1 cellular context compared by ENCODE assay signal in the genomic region with DNA sequence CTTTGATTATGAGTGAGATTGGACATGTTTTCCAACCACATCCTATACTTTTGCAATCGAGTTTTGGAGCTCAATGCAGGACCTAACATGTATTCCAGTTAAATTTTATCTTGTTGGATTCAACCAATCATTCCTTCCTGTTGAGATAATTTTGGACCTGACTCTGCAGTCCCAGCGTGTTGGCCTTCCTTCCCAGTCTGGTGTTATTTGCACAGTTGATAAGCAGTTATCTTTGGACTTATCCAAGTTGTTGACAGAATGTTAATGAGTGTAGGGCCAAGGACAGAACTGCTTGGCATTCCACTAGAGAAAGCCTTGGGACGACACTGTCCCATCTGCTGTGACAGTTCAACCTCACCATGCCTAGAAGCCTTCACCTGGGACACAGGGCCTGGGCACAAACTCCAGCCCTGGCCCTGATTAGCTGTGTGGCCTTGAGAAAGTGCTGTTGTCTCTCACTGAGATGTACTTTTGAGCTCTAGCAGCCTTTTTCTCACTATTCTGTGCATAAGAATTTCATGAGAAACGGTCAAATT.
TF ChIP-seq lines count a peak whose summit lies in the region.

No MANE protein-coding gene starts in this region.

TF ChIP-seq in HepG2, 621 proteins besides CTCF, POLR2A, EP300 and RAD21 (continued from another document and continues in another):
- TF ChIP-seq KAT8 (CRISPR knock-in tag; IDR thresholded peaks at IDR 0.05) (peak; percentile 78), GTF3A (CRISPR knock-in tag; conservative IDR thresholded peaks at IDR 0.05) (no peak), ZNF546 (CRISPR knock-in tag; conservative IDR thresholded peaks at IDR 0.05) (no peak), NFKBIZ (CRISPR knock-in tag; IDR thresholded peaks at IDR 0.05) (peak; percentile 77; the same call in 1 of the 2 replicates), PRPF4 (IDR thresholded peaks at IDR 0.05; ENCODE audit: low read depth, low read length, poor library complexity, severe bottlenecking) (no peak), KLF6 (CRISPR knock-in tag; IDR thresholded peaks at IDR 0.05) (no peak), PLRG1 (conservative IDR thresholded peaks at IDR 0.05) (no peak), ZNF256 (CRISPR knock-in tag; conservative IDR thresholded peaks at IDR 0.05) (no peak), BCL6 (CRISPR knock-in tag; IDR thresholded peaks at IDR 0.05) (peak; percentile 95), HOXA9 (CRISPR knock-in tag; IDR thresholded peaks at IDR 0.05; ENCODE audit: borderline replicate concordance) (no peak), MAFF (IDR thresholded peaks at IDR 0.05; ENCODE audit: low read depth, low read length) (no peak), KLF13 (CRISPR knock-in tag; IDR thresholded peaks at IDR 0.05) (no peak), PITX1 (CRISPR knock-in tag; IDR thresholded peaks at IDR 0.05) (peak; percentile 96), SIN3B (IDR thresholded peaks at IDR 0.05; ENCODE audit: low read length) (no peak), HNF4G (IDR thresholded peaks at IDR 0.05; ENCODE audit: borderline replicate concordance, low read depth, low read length) (peak; percentile 84), HNF4G (CRISPR knock-in tag; IDR thresholded peaks at IDR 0.05; ENCODE audit: borderline replicate concordance, low read depth) (peak; percentile 79; the same call in 1 of the 2 replicates), ZNF563 (CRISPR knock-in tag; IDR thresholded peaks at IDR 0.05) (no peak), ELF4 (CRISPR knock-in tag; IDR thresholded peaks at IDR 0.05; ENCODE audit: borderline replicate concordance) (no peak), ZC3H4 (CRISPR knock-in tag; IDR thresholded peaks at IDR 0.05; ENCODE audit: borderline replicate concordance) (no peak), HNRNPLL (IDR thresholded peaks at IDR 0.05; ENCODE audit: low read depth, low read length, poor library complexity, severe bottlenecking) (no peak), HMGA1 (CRISPR knock-in tag; conservative IDR thresholded peaks at IDR 0.05) (no peak), ZFP82 (CRISPR knock-in tag; IDR thresholded peaks at IDR 0.05; ENCODE audit: borderline replicate concordance) (no peak), ZBTB3 (CRISPR knock-in tag; IDR thresholded peaks at IDR 0.05; ENCODE audit: borderline replicate concordance, low read depth) (no peak), SP2 (CRISPR knock-in tag; IDR thresholded peaks at IDR 0.05) (no peak), FOXO1 (CRISPR knock-in tag; IDR thresholded peaks at IDR 0.05) (peak; percentile 98), NR2F6 (IDR thresholded peaks at IDR 0.05) (peak; percentile 91), NR2F6 (CRISPR knock-in tag; IDR thresholded peaks at IDR 0.05) (peak; percentile 93), ZNF3 (CRISPR knock-in tag; IDR thresholded peaks at IDR 0.05) (no peak; the same call in 1 of the 2 replicates), ZNF354B (CRISPR knock-in tag; IDR thresholded peaks at IDR 0.05) (no peak), ZNF20 (CRISPR knock-in tag; IDR thresholded peaks at IDR 0.05) (no peak), ZNF333 (CRISPR knock-in tag; IDR thresholded peaks at IDR 0.05; ENCODE audit: borderline replicate concordance) (no peak), GATAD1 (CRISPR knock-in tag; IDR thresholded peaks at IDR 0.05) (no peak; the same call in 1 of the 2 replicates), PCBP2 (optimal IDR thresholded peaks at IDR 0.05; ENCODE audit: low read depth, low read length, poor library complexity, severe bottlenecking) (no peak), HNF4A (CRISPR knock-in tag; IDR thresholded peaks at IDR 0.05) (peak; percentile 97), RNF2 (conservative IDR thresholded peaks at IDR 0.05; ENCODE audit: low read depth) (no peak), ZNF7 (CRISPR knock-in tag; IDR thresholded peaks at IDR 0.05) (no peak), NFE2 (CRISPR knock-in tag; IDR thresholded peaks at IDR 0.05) (no peak), SRY (CRISPR knock-in tag; IDR thresholded peaks at IDR 0.05) (no peak), FOXK2 (IDR thresholded peaks at IDR 0.05) (no peak), ZNF672 (CRISPR knock-in tag; IDR thresholded peaks at IDR 0.05) (no peak), WIZ (CRISPR knock-in tag; IDR thresholded peaks at IDR 0.05) (no peak)
- TF ChIP-seq, protein P1, sequence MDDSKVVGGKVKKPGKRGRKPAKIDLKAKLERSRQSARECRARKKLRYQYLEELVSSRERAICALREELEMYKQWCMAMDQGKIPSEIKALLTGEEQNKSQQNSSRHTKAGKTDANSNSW (CRISPR knock-in tag; IDR thresholded peaks at IDR 0.05; ENCODE audit: borderline replicate concordance), result no peak
- TF ChIP-seq, protein P2, sequence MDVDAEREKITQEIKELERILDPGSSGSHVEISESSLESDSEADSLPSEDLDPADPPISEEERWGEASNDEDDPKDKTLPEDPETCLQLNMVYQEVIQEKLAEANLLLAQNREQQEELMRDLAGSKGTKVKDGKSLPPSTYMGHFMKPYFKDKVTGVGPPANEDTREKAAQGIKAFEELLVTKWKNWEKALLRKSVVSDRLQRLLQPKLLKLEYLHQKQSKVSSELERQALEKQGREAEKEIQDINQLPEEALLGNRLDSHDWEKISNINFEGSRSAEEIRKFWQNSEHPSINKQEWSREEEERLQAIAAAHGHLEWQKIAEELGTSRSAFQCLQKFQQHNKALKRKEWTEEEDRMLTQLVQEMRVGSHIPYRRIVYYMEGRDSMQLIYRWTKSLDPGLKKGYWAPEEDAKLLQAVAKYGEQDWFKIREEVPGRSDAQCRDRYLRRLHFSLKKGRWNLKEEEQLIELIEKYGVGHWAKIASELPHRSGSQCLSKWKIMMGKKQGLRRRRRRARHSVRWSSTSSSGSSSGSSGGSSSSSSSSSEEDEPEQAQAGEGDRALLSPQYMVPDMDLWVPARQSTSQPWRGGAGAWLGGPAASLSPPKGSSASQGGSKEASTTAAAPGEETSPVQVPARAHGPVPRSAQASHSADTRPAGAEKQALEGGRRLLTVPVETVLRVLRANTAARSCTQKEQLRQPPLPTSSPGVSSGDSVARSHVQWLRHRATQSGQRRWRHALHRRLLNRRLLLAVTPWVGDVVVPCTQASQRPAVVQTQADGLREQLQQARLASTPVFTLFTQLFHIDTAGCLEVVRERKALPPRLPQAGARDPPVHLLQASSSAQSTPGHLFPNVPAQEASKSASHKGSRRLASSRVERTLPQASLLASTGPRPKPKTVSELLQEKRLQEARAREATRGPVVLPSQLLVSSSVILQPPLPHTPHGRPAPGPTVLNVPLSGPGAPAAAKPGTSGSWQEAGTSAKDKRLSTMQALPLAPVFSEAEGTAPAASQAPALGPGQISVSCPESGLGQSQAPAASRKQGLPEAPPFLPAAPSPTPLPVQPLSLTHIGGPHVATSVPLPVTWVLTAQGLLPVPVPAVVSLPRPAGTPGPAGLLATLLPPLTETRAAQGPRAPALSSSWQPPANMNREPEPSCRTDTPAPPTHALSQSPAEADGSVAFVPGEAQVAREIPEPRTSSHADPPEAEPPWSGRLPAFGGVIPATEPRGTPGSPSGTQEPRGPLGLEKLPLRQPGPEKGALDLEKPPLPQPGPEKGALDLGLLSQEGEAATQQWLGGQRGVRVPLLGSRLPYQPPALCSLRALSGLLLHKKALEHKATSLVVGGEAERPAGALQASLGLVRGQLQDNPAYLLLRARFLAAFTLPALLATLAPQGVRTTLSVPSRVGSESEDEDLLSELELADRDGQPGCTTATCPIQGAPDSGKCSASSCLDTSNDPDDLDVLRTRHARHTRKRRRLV (CRISPR knock-in tag; IDR thresholded peaks at IDR 0.05), result no peak
- TF ChIP-seq, protein P3, sequence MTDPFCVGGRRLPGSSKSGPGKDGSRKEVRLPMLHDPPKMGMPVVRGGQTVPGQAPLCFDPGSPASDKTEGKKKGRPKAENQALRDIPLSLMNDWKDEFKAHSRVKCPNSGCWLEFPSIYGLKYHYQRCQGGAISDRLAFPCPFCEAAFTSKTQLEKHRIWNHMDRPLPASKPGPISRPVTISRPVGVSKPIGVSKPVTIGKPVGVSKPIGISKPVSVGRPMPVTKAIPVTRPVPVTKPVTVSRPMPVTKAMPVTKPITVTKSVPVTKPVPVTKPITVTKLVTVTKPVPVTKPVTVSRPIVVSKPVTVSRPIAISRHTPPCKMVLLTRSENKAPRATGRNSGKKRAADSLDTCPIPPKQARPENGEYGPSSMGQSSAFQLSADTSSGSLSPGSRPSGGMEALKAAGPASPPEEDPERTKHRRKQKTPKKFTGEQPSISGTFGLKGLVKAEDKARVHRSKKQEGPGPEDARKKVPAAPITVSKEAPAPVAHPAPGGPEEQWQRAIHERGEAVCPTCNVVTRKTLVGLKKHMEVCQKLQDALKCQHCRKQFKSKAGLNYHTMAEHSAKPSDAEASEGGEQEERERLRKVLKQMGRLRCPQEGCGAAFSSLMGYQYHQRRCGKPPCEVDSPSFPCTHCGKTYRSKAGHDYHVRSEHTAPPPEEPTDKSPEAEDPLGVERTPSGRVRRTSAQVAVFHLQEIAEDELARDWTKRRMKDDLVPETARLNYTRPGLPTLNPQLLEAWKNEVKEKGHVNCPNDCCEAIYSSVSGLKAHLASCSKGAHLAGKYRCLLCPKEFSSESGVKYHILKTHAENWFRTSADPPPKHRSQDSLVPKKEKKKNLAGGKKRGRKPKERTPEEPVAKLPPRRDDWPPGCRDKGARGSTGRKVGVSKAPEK (CRISPR knock-in tag; IDR thresholded peaks at IDR 0.05; ENCODE audit: borderline replicate concordance), result no peak
- TF ChIP-seq, protein P4, sequence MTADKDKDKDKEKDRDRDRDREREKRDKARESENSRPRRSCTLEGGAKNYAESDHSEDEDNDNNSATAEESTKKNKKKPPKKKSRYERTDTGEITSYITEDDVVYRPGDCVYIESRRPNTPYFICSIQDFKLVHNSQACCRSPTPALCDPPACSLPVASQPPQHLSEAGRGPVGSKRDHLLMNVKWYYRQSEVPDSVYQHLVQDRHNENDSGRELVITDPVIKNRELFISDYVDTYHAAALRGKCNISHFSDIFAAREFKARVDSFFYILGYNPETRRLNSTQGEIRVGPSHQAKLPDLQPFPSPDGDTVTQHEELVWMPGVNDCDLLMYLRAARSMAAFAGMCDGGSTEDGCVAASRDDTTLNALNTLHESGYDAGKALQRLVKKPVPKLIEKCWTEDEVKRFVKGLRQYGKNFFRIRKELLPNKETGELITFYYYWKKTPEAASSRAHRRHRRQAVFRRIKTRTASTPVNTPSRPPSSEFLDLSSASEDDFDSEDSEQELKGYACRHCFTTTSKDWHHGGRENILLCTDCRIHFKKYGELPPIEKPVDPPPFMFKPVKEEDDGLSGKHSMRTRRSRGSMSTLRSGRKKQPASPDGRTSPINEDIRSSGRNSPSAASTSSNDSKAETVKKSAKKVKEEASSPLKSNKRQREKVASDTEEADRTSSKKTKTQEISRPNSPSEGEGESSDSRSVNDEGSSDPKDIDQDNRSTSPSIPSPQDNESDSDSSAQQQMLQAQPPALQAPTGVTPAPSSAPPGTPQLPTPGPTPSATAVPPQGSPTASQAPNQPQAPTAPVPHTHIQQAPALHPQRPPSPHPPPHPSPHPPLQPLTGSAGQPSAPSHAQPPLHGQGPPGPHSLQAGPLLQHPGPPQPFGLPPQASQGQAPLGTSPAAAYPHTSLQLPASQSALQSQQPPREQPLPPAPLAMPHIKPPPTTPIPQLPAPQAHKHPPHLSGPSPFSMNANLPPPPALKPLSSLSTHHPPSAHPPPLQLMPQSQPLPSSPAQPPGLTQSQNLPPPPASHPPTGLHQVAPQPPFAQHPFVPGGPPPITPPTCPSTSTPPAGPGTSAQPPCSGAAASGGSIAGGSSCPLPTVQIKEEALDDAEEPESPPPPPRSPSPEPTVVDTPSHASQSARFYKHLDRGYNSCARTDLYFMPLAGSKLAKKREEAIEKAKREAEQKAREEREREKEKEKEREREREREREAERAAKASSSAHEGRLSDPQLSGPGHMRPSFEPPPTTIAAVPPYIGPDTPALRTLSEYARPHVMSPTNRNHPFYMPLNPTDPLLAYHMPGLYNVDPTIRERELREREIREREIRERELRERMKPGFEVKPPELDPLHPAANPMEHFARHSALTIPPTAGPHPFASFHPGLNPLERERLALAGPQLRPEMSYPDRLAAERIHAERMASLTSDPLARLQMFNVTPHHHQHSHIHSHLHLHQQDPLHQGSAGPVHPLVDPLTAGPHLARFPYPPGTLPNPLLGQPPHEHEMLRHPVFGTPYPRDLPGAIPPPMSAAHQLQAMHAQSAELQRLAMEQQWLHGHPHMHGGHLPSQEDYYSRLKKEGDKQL (CRISPR knock-in tag; IDR thresholded peaks at IDR 0.05; ENCODE audit: low read depth), result peak; percentile 93
- TF ChIP-seq, protein P5, sequence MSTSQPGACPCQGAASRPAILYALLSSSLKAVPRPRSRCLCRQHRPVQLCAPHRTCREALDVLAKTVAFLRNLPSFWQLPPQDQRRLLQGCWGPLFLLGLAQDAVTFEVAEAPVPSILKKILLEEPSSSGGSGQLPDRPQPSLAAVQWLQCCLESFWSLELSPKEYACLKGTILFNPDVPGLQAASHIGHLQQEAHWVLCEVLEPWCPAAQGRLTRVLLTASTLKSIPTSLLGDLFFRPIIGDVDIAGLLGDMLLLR (CRISPR knock-in tag; IDR thresholded peaks at IDR 0.05), result no peak
- TF ChIP-seq, protein P6, sequence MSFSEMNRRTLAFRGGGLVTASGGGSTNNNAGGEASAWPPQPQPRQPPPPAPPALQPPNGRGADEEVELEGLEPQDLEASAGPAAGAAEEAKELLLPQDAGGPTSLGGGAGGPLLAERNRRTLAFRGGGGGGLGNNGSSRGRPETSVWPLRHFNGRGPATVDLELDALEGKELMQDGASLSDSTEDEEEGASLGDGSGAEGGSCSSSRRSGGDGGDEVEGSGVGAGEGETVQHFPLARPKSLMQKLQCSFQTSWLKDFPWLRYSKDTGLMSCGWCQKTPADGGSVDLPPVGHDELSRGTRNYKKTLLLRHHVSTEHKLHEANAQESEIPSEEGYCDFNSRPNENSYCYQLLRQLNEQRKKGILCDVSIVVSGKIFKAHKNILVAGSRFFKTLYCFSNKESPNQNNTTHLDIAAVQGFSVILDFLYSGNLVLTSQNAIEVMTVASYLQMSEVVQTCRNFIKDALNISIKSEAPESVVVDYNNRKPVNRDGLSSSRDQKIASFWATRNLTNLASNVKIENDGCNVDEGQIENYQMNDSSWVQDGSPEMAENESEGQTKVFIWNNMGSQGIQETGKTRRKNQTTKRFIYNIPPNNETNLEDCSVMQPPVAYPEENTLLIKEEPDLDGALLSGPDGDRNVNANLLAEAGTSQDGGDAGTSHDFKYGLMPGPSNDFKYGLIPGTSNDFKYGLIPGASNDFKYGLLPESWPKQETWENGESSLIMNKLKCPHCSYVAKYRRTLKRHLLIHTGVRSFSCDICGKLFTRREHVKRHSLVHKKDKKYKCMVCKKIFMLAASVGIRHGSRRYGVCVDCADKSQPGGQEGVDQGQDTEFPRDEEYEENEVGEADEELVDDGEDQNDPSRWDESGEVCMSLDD (CRISPR knock-in tag; IDR thresholded peaks at IDR 0.05; ENCODE audit: borderline replicate concordance), result no peak
- TF ChIP-seq, protein P7, sequence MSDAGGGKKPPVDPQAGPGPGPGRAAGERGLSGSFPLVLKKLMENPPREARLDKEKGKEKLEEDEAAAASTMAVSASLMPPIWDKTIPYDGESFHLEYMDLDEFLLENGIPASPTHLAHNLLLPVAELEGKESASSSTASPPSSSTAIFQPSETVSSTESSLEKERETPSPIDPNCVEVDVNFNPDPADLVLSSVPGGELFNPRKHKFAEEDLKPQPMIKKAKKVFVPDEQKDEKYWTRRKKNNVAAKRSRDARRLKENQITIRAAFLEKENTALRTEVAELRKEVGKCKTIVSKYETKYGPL (CRISPR knock-in tag; IDR thresholded peaks at IDR 0.05), result no peak
